In the genomic region with DNA sequence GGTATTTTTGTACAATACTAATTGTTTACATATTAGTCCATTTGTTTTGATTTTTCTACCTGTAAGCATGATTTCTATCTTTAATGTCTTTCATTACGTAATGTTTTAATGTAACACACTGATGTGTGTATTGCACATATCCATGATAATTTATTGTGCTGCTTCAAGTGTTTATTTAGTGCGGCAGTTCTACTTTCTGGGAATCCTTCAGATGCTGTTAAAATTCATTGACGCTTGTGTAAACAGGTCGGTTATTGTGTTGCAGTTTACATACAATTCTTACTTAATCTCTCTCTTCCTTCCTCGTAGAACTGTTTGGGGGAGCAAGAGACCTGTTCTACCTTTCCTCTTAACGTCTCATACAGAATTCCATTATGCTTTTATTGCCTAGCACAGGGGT, we compare ENCODE assay signal across 15 cellular contexts. TPM values are rescaled to one million over a fixed set of nuclear protein-coding genes. Genes with fewer than 3 reads are reported as not detected.
DNase-seq lines count a peak whose midpoint lies in the region; ATAC-seq and TF ChIP-seq lines count a peak whose summit lies in the region.
"Had no signal": no experiment of that assay in that cellular context is flagged by ENCODE, and none has a peak within 500 bp of the region (broad histone marks: within the 10 kb centered on the region; RNA-seq: fewer than 3 reads in every experiment).

No MANE protein-coding gene starts in this region.

- no peak overlapping the region for H3K27ac Mint-ChIP-seq in activated T-cell treated with anti-CD3 and anti-CD28 coated beads, Interleukin-2, amount 50 U/mL, for 72 hours
- no peak overlapping the region for H3K27ac Mint-ChIP-seq in activated CD8-positive, alpha-beta T cell treated with anti-CD3 and anti-CD28 coated beads for 36 hours
- H3K27ac Mint-ChIP-seq in T-cell = no peak overlapping the region
- H3K27ac Mint-ChIP-seq: stimulated activated naive CD8-positive, alpha-beta T cell treated with anti-CD3 and anti-CD28 coated beads, Interleukin-15, Interleukin-2, amounts not matched to agents 100 ng/mL and 50 ng/mL, for 24 hours; T-helper 2 cell treated with Interferon-gamma antibody and Interleukin-4, amounts not matched to agents 5 μg/mL and 100 μg/mL, for 36 hours had no signal

- H3K9me3 Mint-ChIP-seq in activated T-cell treated with anti-CD3 and anti-CD28 coated beads, Interleukin-2, amount 50 U/mL, for 72 hours = no peaks in the 10 kb centered on the region
- no peaks in the 10 kb centered on the region for H3K9me3 Mint-ChIP-seq in activated CD8-positive, alpha-beta T cell treated with anti-CD3 and anti-CD28 coated beads for 36 hours
- no peaks in the 10 kb centered on the region for H3K9me3 Mint-ChIP-seq in T-cell
- H3K9me3 Mint-ChIP-seq: CD4-positive, alpha-beta T cell; neural crest cell; stimulated activated naive CD8-positive, alpha-beta T cell treated with anti-CD3 and anti-CD28 coated beads, Interleukin-15, Interleukin-2, amounts not matched to agents 100 ng/mL and 50 ng/mL, for 24 hours; T-helper 2 cell treated with Interferon-gamma antibody and Interleukin-4, amounts not matched to agents 5 μg/mL and 100 μg/mL, for 36 hours had no signal

- H3K9me3 ChIP-seq in colonic mucosa = no peaks in the 10 kb centered on the region
- no peaks in the 10 kb centered on the region for H3K9me3 ChIP-seq in testis

- no peaks in the 10 kb centered on the region for H3K36me3 ChIP-seq in colonic mucosa
- H3K36me3 ChIP-seq in testis (ENCODE audit: low read depth, missing control alignments) = no peaks in the 10 kb centered on the region

- no peak for ATAC-seq in activated T-cell treated with anti-CD3 and anti-CD28 coated beads, Interleukin-2, amount 50 U/mL, for 72 hours (replicated peaks in 1 of 2)
- no peak for ATAC-seq in activated CD8-positive, alpha-beta T cell treated with anti-CD3 and anti-CD28 coated beads for 36 hours
- ATAC-seq in T-cell (replicated peaks in 1 of 4) = no peak

- peaks cover 15% of the 10 kb centered on the region for H3K4me1 Mint-ChIP-seq in activated T-cell treated with anti-CD3 and anti-CD28 coated beads, Interleukin-2, amount 50 U/mL, for 72 hours (ENCODE audit: low read depth)
- H3K4me1 Mint-ChIP-seq in activated CD8-positive, alpha-beta T cell treated with anti-CD3 and anti-CD28 coated beads for 36 hours (ENCODE audit: low read depth) = peaks cover 12% of the 10 kb centered on the region
- peaks cover 18 to 25% (median 23%) of the 10 kb centered on the region in 3 donors for H3K4me1 Mint-ChIP-seq in T-cell

- no peak for TF ChIP-seq POLR2A in testis (IDR thresholded peaks at IDR 0.05)

- DNase-seq in NCI-H146 (lab: John Stamatoyannopoulos, UW) = peak; percentile 25
- DNase-seq in NCI-H146 treated with DMSO at 0.1 percent for 48 hours (lab: John Stamatoyannopoulos, UW; ENCODE audit: unreplicated experiment) = no peak
- peak; percentile 17 for DNase-seq in NCI-H2227 (lab: John Stamatoyannopoulos, UW; ENCODE audit: unreplicated experiment)
- no peak for DNase-seq in colonic mucosa
- no peak for DNase-seq in testis
- DNase-seq in activated T-cell treated with anti-CD3 and anti-CD28 coated beads, Interleukin-2, amount 50 U/mL, for 72 hours = no peak
- no peak for DNase-seq in activated CD8-positive, alpha-beta T cell treated with anti-CD3 and anti-CD28 coated beads for 36 hours
- no peak for DNase-seq in T-cell
- DNase-seq: 8988T; CD4-positive, alpha-beta T cell; dorsolateral prefrontal cortex; NCI-H2171 treated with DMSO at 0.1 percent for 48 hours had no signal

- WGBS in testis, 2 donors = 69 to 75% methylated on average over 6 of the region's 6 CpGs

- intact Hi-C loops in colonic mucosa (cut with DNase I) = no loop called here
- intact Hi-C loops in testis (cut with DNase I; ENCODE audit: low total_unique reads) = no loop called here
- intact Hi-C loops in activated CD8-positive, alpha-beta T cell treated with anti-CD3 and anti-CD28 coated beads for 36 hours (cut with micrococcal nuclease) = no loop called here

- H3K27ac ChIP-seq in colonic mucosa = peak overlapping the region; percentile 27
- H3K27ac ChIP-seq in testis = peak overlapping the region; percentile 35 to 77

- H3K4me1 ChIP-seq in colonic mucosa (no peaks in the 10 kb centered on the region), testis (peaks cover 15% of the 10 kb centered on the region)

- no peak overlapping the region for H3K4me3 ChIP-seq in colonic mucosa
- no peak overlapping the region for H3K4me3 ChIP-seq in testis
- H3K4me3 ChIP-seq: dorsolateral prefrontal cortex had no signal

- CTCF ChIA-PET in activated CD8-positive, alpha-beta T cell treated with anti-CD3 and anti-CD28 coated beads for 36 hours (lab: Charles Lee) = interaction anchor here (1.5 kb wide), 1 partner anchor 140 kb away, joined by 6 read pairs; no protein-coding TSS in a partner anchor
- CTCF ChIA-PET in T-cell (lab: Charles Lee) = no interaction called here

- H3K36me3 Mint-ChIP-seq in activated T-cell treated with anti-CD3 and anti-CD28 coated beads, Interleukin-2, amount 50 U/mL, for 72 hours (ENCODE audit: insufficient read depth in 2 of 2) = peaks cover 0 to 2% of the 10 kb centered on the region in 2 donors
- peaks cover 16% of the 10 kb centered on the region for H3K36me3 Mint-ChIP-seq in activated CD8-positive, alpha-beta T cell treated with anti-CD3 and anti-CD28 coated beads for 36 hours (ENCODE audit: low read depth)
- H3K36me3 Mint-ChIP-seq in T-cell = peaks cover 10% of the 10 kb centered on the region

- H3K27me3 Mint-ChIP-seq in activated T-cell treated with anti-CD3 and anti-CD28 coated beads, Interleukin-2, amount 50 U/mL, for 72 hours (ENCODE audit: low read depth) = no peaks in the 10 kb centered on the region
- H3K27me3 Mint-ChIP-seq in activated CD8-positive, alpha-beta T cell treated with anti-CD3 and anti-CD28 coated beads for 36 hours = no peaks in the 10 kb centered on the region
- no peaks in the 10 kb centered on the region for H3K27me3 Mint-ChIP-seq in T-cell
- H3K27me3 Mint-ChIP-seq: CD4-positive, alpha-beta T cell; stimulated activated naive CD8-positive, alpha-beta T cell treated with anti-CD3 and anti-CD28 coated beads, Interleukin-15, Interleukin-2, amounts not matched to agents 100 ng/mL and 50 ng/mL, for 24 hours had no signal

- H3K9ac ChIP-seq in colonic mucosa (ENCODE audit: low read depth in 2 of 2, low read length in 2 of 2) = no peak overlapping the region

- TF ChIP-seq CTCF in colonic mucosa (IDR thresholded peaks at IDR 0.05) = no peak
- no peak for TF ChIP-seq CTCF in testis (IDR thresholded peaks at IDR 0.05)
- no peak for TF ChIP-seq CTCF in activated CD8-positive, alpha-beta T cell treated with anti-CD3 and anti-CD28 coated beads for 36 hours (IDR thresholded peaks at IDR 0.05)

- H3K4me3 Mint-ChIP-seq in activated T-cell treated with anti-CD3 and anti-CD28 coated beads, Interleukin-2, amount 50 U/mL, for 72 hours = no peak overlapping the region
- no peak overlapping the region for H3K4me3 Mint-ChIP-seq in activated CD8-positive, alpha-beta T cell treated with anti-CD3 and anti-CD28 coated beads for 36 hours
- no peak overlapping the region for H3K4me3 Mint-ChIP-seq in T-cell
- H3K4me3 Mint-ChIP-seq: CD4-positive, alpha-beta T cell; neural crest cell; stimulated activated naive CD8-positive, alpha-beta T cell treated with anti-CD3 and anti-CD28 coated beads, Interleukin-15, Interleukin-2, amounts not matched to agents 100 ng/mL and 50 ng/mL, for 24 hours; T-helper 2 cell treated with Interferon-gamma antibody and Interleukin-4, amounts not matched to agents 5 μg/mL and 100 μg/mL, for 36 hours had no signal

- POLR2A ChIA-PET in activated CD8-positive, alpha-beta T cell treated with anti-CD3 and anti-CD28 coated beads for 36 hours (lab: Charles Lee) = no interaction called here
- POLR2A ChIA-PET in T-cell (lab: Charles Lee) = no interaction called here

- H3K27me3 ChIP-seq in colonic mucosa = no peaks in the 10 kb centered on the region
- no peaks in the 10 kb centered on the region for H3K27me3 ChIP-seq in testis
- H3K27me3 ChIP-seq: dorsolateral prefrontal cortex had no signal

RNA-seq across cellular contexts. Expression of gene TMEM60, which starts 6.9 kb away (rescaled TPM):
- 10 to 100 TPM; 12.6 to 19.8 TPM for total RNA-seq in colonic mucosa
- total RNA-seq in testis = 10 to 100 TPM; 21.7 to 31.4 TPM
- polyA plus RNA-seq in testis (ENCODE audit: insufficient read depth, low read depth, low replicate concordance) = 27.9 TPM
- 10 to 100 TPM; 10.9 to 11.0 TPM for total RNA-seq in activated T-cell treated with anti-CD3 and anti-CD28 coated beads, Interleukin-2, amount 50 U/mL, for 72 hours
- 1 to 10 TPM; 8.1 to 8.6 TPM for total RNA-seq in activated CD8-positive, alpha-beta T cell treated with anti-CD3 and anti-CD28 coated beads for 36 hours
- 10 to 100 TPM in 3 of 5 donors, 1 to 10 TPM in 2; 3.6 to 13.0 (median 10.6) TPM for total RNA-seq in T-cell

RNA-seq across cellular contexts. Expression of gene PHTF2, which starts 7.2 kb away (rescaled TPM):
- total RNA-seq in colonic mucosa (10 to 100 TPM in 1 of 2 donors, 1 to 10 TPM in 1; 9.7 to 13.9 TPM), testis (10 to 100 TPM; 26.6 to 35.3 TPM), T-cell (10 to 100 TPM; 19.7 to 35.8 (median 28.0) TPM)
- polyA plus RNA-seq in testis (ENCODE audit: insufficient read depth, low read depth, low replicate concordance) = 13.9 TPM
- total RNA-seq in activated T-cell treated with anti-CD3 and anti-CD28 coated beads, Interleukin-2, amount 50 U/mL, for 72 hours = 10 to 100 TPM; 16.3 to 25.5 TPM
- 10 to 100 TPM; 25.2 to 25.4 TPM for total RNA-seq in activated CD8-positive, alpha-beta T cell treated with anti-CD3 and anti-CD28 coated beads for 36 hours

Comparison
In these comparisons a context has a peak if more than half of its experiments do, and no peak if none do; other contexts are left out.
1. DNase-seq: peak in NCI-H146 (single experiment) and NCI-H2227 (single experiment); none in NCI-H146 treated with DMSO at 0.1 percent for 48 hours (single experiment), colonic mucosa (single experiment), testis (single experiment), activated T-cell treated with anti-CD3 and anti-CD28 coated beads, Interleukin-2, amount 50 U/mL, for 72 hours (0 of 2), activated CD8-positive, alpha-beta T cell treated with anti-CD3 and anti-CD28 coated beads for 36 hours (single experiment) and T-cell (0 of 34).